8 cellular contexts compared by ENCODE assay signal in the genomic region with DNA sequence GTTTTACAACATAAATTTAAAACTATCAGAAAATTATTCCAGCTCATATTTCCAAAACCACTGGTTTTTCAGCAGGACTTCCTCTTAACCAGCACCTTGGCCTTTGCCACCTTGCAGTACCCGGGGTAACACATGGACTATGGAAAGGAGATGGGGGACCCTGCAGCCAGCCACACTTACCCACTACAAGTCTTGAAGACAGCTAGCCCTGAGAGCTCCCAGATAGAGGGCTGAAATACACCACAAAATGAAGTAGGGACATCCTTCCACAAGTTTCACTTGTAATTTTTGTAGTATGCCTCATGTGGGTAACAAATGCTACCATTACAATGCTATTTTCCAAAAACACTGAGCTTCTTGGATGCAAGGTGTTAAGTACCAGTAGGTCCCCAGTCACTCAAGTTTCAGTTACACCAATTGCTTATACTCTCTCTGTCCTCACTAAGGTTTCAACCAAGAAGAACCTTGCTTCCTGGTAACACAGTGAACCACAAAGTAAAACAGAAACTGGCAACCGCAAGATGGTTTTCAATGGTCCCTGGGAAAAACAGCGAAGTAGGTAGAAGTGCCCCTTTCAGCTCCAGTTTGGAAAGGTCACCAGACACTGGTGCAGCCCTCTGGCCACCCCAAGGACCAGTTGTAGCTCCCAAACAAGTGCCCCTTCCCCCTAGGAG.
A peak's percentile ranks its signal among the peaks of the same experiment; 100 is the strongest.
DNase-seq lines count a peak whose midpoint lies in the region; ATAC-seq and TF ChIP-seq lines count a peak whose summit lies in the region.

No MANE protein-coding gene starts in this region.

- intact Hi-C loops in lower leg skin (cut with DNase I; ENCODE audit: low total_unique reads), result no loop called here

- peaks cover 5% of the 10 kb centered on the region for H3K36me3 Mint-ChIP-seq in activated CD4-positive, alpha-beta memory T cell treated with anti-CD3 and anti-CD28 coated beads, Interleukin-2, amount 10 ng/mL, durations not matched to agents 7 days and 5 days (ENCODE audit: low read depth)

- peak; percentile 56 for DNase-seq in activated CD4-positive, alpha-beta memory T cell treated with anti-CD3 and anti-CD28 coated beads, Interleukin-2, amount 10 ng/mL, durations not matched to agents 7 days and 5 days
- DNase-seq in lower leg skin (ENCODE audit: low spot score in 2 of 2) (no peak), amygdala (lab: John Stamatoyannopoulos, UW) (no peak), NCI-H524 treated with DMSO at 0.1 percent for 48 hours (lab: John Stamatoyannopoulos, UW) (no peak), SHP77 (lab: John Stamatoyannopoulos, UW) (no peak)

- no peak overlapping the region for H3K4me3 ChIP-seq in lower leg skin (ENCODE audit: low read depth, poor library complexity, severe bottlenecking)

- peak overlapping the region; percentile 9 for H3K4me3 Mint-ChIP-seq in activated CD4-positive, alpha-beta memory T cell treated with anti-CD3 and anti-CD28 coated beads, Interleukin-2, amount 10 ng/mL, durations not matched to agents 7 days and 5 days

- CTCF ChIA-PET in activated CD4-positive, alpha-beta memory T cell treated with anti-CD3 and anti-CD28 coated beads, Interleukin-2, amount 10 ng/mL, durations not matched to agents 7 days and 5 days (lab: Charles Lee), result interaction anchor here (0.7 to 1.6 kb wide), 5 partner anchors 10 to 116 kb away, joined by 3 to 6 read pairs (median 4); no protein-coding TSS in a partner anchor

- TF ChIP-seq POLR2A in lower leg skin (IDR thresholded peaks at IDR 0.05), result no peak

- POLR2A ChIA-PET in activated CD4-positive, alpha-beta memory T cell treated with anti-CD3 and anti-CD28 coated beads, Interleukin-2, amount 10 ng/mL, durations not matched to agents 7 days and 5 days (lab: Charles Lee), result interaction anchor here (0.6 to 3.6 kb wide), 18 partner anchors 9 to 228 kb away, joined by 3 to 30 read pairs (median 4); a partner anchor contains a TSS

- 93 to 98% methylated on average over 3 of the region's 3 CpGs for WGBS in lower leg skin, 2 donors

- ATAC-seq in GM18909 (IDR thresholded peaks at IDR 0.05; ENCODE audit: poor library complexity, unreplicated experiment) (peak; percentile 41), HG03025 (IDR thresholded peaks at IDR 0.05; ENCODE audit: low FRiP score, unreplicated experiment) (peak; percentile 56)

- peaks cover 8% of the 10 kb centered on the region for H3K27me3 Mint-ChIP-seq in activated CD4-positive, alpha-beta memory T cell treated with anti-CD3 and anti-CD28 coated beads, Interleukin-2, amount 10 ng/mL, durations not matched to agents 7 days and 5 days

- peak overlapping the region; percentile 40 for H3K27ac Mint-ChIP-seq in activated CD4-positive, alpha-beta memory T cell treated with anti-CD3 and anti-CD28 coated beads, Interleukin-2, amount 10 ng/mL, durations not matched to agents 7 days and 5 days

- no peaks in the 10 kb centered on the region for H3K9me3 Mint-ChIP-seq in activated CD4-positive, alpha-beta memory T cell treated with anti-CD3 and anti-CD28 coated beads, Interleukin-2, amount 10 ng/mL, durations not matched to agents 7 days and 5 days

- H3K27ac ChIP-seq in C4-2B, result peak overlapping the region; percentile 55; the same call in 1 of the 2 replicates

- TF ChIP-seq CTCF in C4-2B (conservative IDR thresholded peaks at IDR 0.05) (no peak), lower leg skin (IDR thresholded peaks at IDR 0.05) (no peak)

- peaks cover 55% of the 10 kb centered on the region for H3K4me1 Mint-ChIP-seq in activated CD4-positive, alpha-beta memory T cell treated with anti-CD3 and anti-CD28 coated beads, Interleukin-2, amount 10 ng/mL, durations not matched to agents 7 days and 5 days
